Comparison of ENCODE assay signal across 17 cellular contexts in genomic region chr7:47418910-47419309, GRCh38.
DNase-seq lines count a peak whose midpoint lies in the region; ATAC-seq, FAIRE-seq and TF ChIP-seq lines count a peak whose summit lies in the region.
"Had no signal": no experiment of that assay in that cellular context is flagged by ENCODE, and none has a peak within 500 bp of the region (broad histone marks: within the 10 kb centered on the region; RNA-seq: fewer than 3 reads in every experiment).

No MANE protein-coding gene starts in this region.

- peaks cover 52% of the 10 kb centered on the region for H3K4me1 Mint-ChIP-seq in chondrocyte (ENCODE audit: low read depth)
- H3K4me1 Mint-ChIP-seq: activated CD8-positive, alpha-beta memory T cell treated with anti-CD3 and anti-CD28 coated beads, Interleukin-2, amount 10 ng/mL, durations not matched to agents 7 days and 5 days; natural killer cell; stimulated activated naive CD8-positive, alpha-beta T cell treated with anti-CD3 and anti-CD28 coated beads, Interleukin-15, amount 100 ng/mL, for 72 hours had no signal

- in situ Hi-C loops in HepG2 (cut with HindIII; ENCODE audit: extremely low pct_ligation_motif_present, low pct_unique_long_range_greater_than_20kb): no loop called here

- H3K4me3 ChIP-seq in HepG2 (replicated peaks in 1 of 3; ENCODE audit: insufficient read depth in 1 of 3, low read depth in 2 of 3, low read length in 3 of 3): no peak overlapping the region
- H3K4me3 ChIP-seq in right lobe of liver: no peak overlapping the region
- no peak overlapping the region for H3K4me3 ChIP-seq in WERI-Rb-1 (ENCODE audit: low read depth, low read length)
- H3K4me3 ChIP-seq: heart left ventricle had no signal

- H3K9ac ChIP-seq in HepG2 (ENCODE audit: insufficient read depth, low read depth, low read length): no peak overlapping the region

- 88% methylated on average over 3 of the region's 3 CpGs for WGBS in HepG2 (ENCODE audit: low lambda C conversion rate)
- WGBS in right lobe of liver (ENCODE audit: insufficient coverage, low coverage, low lambda C conversion rate, missing lambda C conversion rate): 70% methylated on average over 3 of the region's 3 CpGs

- H3K27me3 ChIP-seq in HepG2 (ENCODE audit: control insufficient read depth in 1 of 2, insufficient read depth in 2 of 2, low read length in 2 of 2): no peaks in the 10 kb centered on the region
- H3K27me3 ChIP-seq in right lobe of liver: no peaks in the 10 kb centered on the region
- no peaks in the 10 kb centered on the region for H3K27me3 ChIP-seq in WERI-Rb-1 (ENCODE audit: insufficient read depth, low read depth, severe bottlenecking)
- H3K27me3 ChIP-seq: heart left ventricle had no signal

- TF ChIP-seq POLR2A in HepG2 (IDR thresholded peaks at IDR 0.05; ENCODE audit: insufficient read depth in 1 of 2, low read depth in 2 of 2, low read length in 2 of 2) (no peak), right lobe of liver (IDR thresholded peaks at IDR 0.05) (no peak)

- no peak overlapping the region for H2AFZ ChIP-seq in HepG2 (ENCODE audit: low read length)

- H4K20me1 ChIP-seq in HepG2 (ENCODE audit: insufficient read depth, low read length): 0 out of 2 replicates have a peak, but pooled peaks cover 3% of the 10 kb centered on the region

- POLR2A ChIA-PET in HepG2 (lab: Yijun Ruan, JAX): no interaction called here

- H3K4me3 Mint-ChIP-seq in chondrocyte (ENCODE audit: unreplicated experiment): no peak overlapping the region
- H3K4me3 Mint-ChIP-seq: activated CD8-positive, alpha-beta memory T cell treated with anti-CD3 and anti-CD28 coated beads, Interleukin-2, amount 10 ng/mL, durations not matched to agents 7 days and 5 days; natural killer cell; stimulated activated naive CD8-positive, alpha-beta T cell treated with anti-CD3 and anti-CD28 coated beads, Interleukin-15, amount 100 ng/mL, for 72 hours had no signal

- H3K27me3 Mint-ChIP-seq in chondrocyte (ENCODE audit: low read depth): no peaks in the 10 kb centered on the region
- H3K27me3 Mint-ChIP-seq: activated CD8-positive, alpha-beta memory T cell treated with anti-CD3 and anti-CD28 coated beads, Interleukin-2, amount 10 ng/mL, durations not matched to agents 7 days and 5 days had no signal

- peaks cover 45 to 91% of the 10 kb centered on the region in 2 experiments for H3K36me3 ChIP-seq in HepG2 (replicated peaks in 1 of 2; ENCODE audit: control insufficient read depth in 1 of 2, insufficient read depth in 2 of 2, low read length in 2 of 2)
- peaks cover 4 to 22% (median 7%) of the 10 kb centered on the region in 4 donors for H3K36me3 ChIP-seq in right lobe of liver
- no peaks in the 10 kb centered on the region for H3K36me3 ChIP-seq in WERI-Rb-1

- no peak for FAIRE-seq in HepG2 (lab: Jason Lieb, UNC)
- FAIRE-seq: HTR-8/SVneo had no signal

- ATAC-seq in HepG2: no peak; the same call in 2 of the 3 replicates
- no peak for ATAC-seq in right lobe of liver
- ATAC-seq in HG02938 (IDR thresholded peaks at IDR 0.05; ENCODE audit: unreplicated experiment): no peak
- ATAC-seq: activated CD8-positive, alpha-beta memory T cell treated with anti-CD3 and anti-CD28 coated beads, Interleukin-2, amount 10 ng/mL, durations not matched to agents 7 days and 5 days; heart left ventricle; left cardiac atrium; natural killer cell; right cardiac atrium; stimulated activated naive CD8-positive, alpha-beta T cell treated with anti-CD3 and anti-CD28 coated beads, Interleukin-15, amount 100 ng/mL, for 72 hours had no signal

- H3K27ac ChIP-seq in HepG2 (ENCODE audit: extremely low read length, insufficient read depth, low read length) (no peak overlapping the region), right lobe of liver (no peak overlapping the region), WERI-Rb-1 (no peak overlapping the region)
- H3K27ac ChIP-seq: heart left ventricle had no signal

- TF ChIP-seq EP300 in HepG2 (IDR thresholded peaks at IDR 0.05; ENCODE audit: low read depth in 2 of 2, low read length in 2 of 2) (no peak), HepG2 (CRISPR knock-in tag; IDR thresholded peaks at IDR 0.05; ENCODE audit: borderline replicate concordance) (no peak)

- H3K4me1 ChIP-seq in HepG2 (ENCODE audit: insufficient read depth, low read length) (peaks cover 24% of the 10 kb centered on the region), right lobe of liver (peaks cover 0 to 14% (median 0%) of the 10 kb centered on the region in 4 donors)

- no peak for TF ChIP-seq RAD21 in HepG2 (CRISPR knock-in tag; IDR thresholded peaks at IDR 0.05)

- TF ChIP-seq CTCF in HepG2 (CRISPR knock-in tag; IDR thresholded peaks at IDR 0.05) (no peak), right lobe of liver (IDR thresholded peaks at IDR 0.05) (no peak), chondrocyte (IDR thresholded peaks at IDR 0.05) (no peak), WERI-Rb-1 (IDR thresholded peaks at IDR 0.05; ENCODE audit: low read depth, low read length) (no peak)

- intact Hi-C loops in HepG2 (cut with micrococcal nuclease; ENCODE audit: unreplicated experiment): loop anchor here (1.0 to 10.0 kb wide), 2 partner anchors 48 to 154 kb away; no protein-coding TSS in a partner anchor
- intact Hi-C loops in right lobe of liver (cut with DNase I): no loop called here

- H3K9me3 ChIP-seq in HepG2 (ENCODE audit: low read length) (no peaks in the 10 kb centered on the region), right lobe of liver (no peaks in the 10 kb centered on the region), WERI-Rb-1 (ENCODE audit: severe bottlenecking) (no peaks in the 10 kb centered on the region)
- H3K9me3 ChIP-seq: heart left ventricle had no signal

- no peak for DNase-seq in HepG2 (ENCODE audit: low spot score)
- no peak for DNase-seq in right lobe of liver
- DNase-seq in chondrocyte (ENCODE audit: low spot score): no peak
- peak; percentile 89 for DNase-seq in myocyte (ENCODE audit: low read depth)
- DNase-seq in foreskin melanocyte: no peak
- DNase-seq in WERI-Rb-1: no peak
- DNase-seq in COLO829 (ENCODE audit: low spot score): no peak
- DNase-seq: activated CD8-positive, alpha-beta memory T cell treated with anti-CD3 and anti-CD28 coated beads, Interleukin-2, amount 10 ng/mL, durations not matched to agents 7 days and 5 days; caudate nucleus; DMS 273 treated with DMSO at 0.1 percent for 48 hours; heart left ventricle; left cardiac atrium; natural killer cell; right cardiac atrium; stimulated activated naive CD8-positive, alpha-beta T cell treated with anti-CD3 and anti-CD28 coated beads, Interleukin-15, amount 100 ng/mL, for 72 hours had no signal

- BruUV-seq in HepG2 (replicated peaks; lab: Mats Ljungman, UMichigan): no TSS peak

- H3K36me3 Mint-ChIP-seq in chondrocyte (ENCODE audit: low read depth): peaks cover 68% of the 10 kb centered on the region
- H3K36me3 Mint-ChIP-seq: activated CD8-positive, alpha-beta memory T cell treated with anti-CD3 and anti-CD28 coated beads, Interleukin-2, amount 10 ng/mL, durations not matched to agents 7 days and 5 days; natural killer cell had no signal

- H3K79me2 ChIP-seq in HepG2 (ENCODE audit: insufficient read depth, low read length): no peaks in the 10 kb centered on the region

- CTCF ChIA-PET in HepG2 (lab: Yijun Ruan, JAX; ENCODE audit: low intra/inter-chr PET ratio, low total read pairs): no interaction called here

- H3K9me3 Mint-ChIP-seq in chondrocyte (ENCODE audit: low read depth): no peaks in the 10 kb centered on the region
- H3K9me3 Mint-ChIP-seq: natural killer cell had no signal

- no peak overlapping the region for H3K4me2 ChIP-seq in HepG2 (ENCODE audit: low read depth, low read length)

- peak overlapping the region; percentile 84 for H3K27ac Mint-ChIP-seq in chondrocyte (ENCODE audit: unreplicated experiment)
- H3K27ac Mint-ChIP-seq: activated CD8-positive, alpha-beta memory T cell treated with anti-CD3 and anti-CD28 coated beads, Interleukin-2, amount 10 ng/mL, durations not matched to agents 7 days and 5 days; natural killer cell had no signal

TF ChIP-seq in HepG2, 621 proteins besides CTCF, POLR2A, EP300 and RAD21:
- TF ChIP-seq RBM22 (optimal IDR thresholded peaks at IDR 0.05; ENCODE audit: low read length) (peak; percentile 60), BATF2 (CRISPR knock-in tag; IDR thresholded peaks at IDR 0.05) (no peak)
